18 cellular contexts compared by ENCODE assay signal in the genomic region with DNA sequence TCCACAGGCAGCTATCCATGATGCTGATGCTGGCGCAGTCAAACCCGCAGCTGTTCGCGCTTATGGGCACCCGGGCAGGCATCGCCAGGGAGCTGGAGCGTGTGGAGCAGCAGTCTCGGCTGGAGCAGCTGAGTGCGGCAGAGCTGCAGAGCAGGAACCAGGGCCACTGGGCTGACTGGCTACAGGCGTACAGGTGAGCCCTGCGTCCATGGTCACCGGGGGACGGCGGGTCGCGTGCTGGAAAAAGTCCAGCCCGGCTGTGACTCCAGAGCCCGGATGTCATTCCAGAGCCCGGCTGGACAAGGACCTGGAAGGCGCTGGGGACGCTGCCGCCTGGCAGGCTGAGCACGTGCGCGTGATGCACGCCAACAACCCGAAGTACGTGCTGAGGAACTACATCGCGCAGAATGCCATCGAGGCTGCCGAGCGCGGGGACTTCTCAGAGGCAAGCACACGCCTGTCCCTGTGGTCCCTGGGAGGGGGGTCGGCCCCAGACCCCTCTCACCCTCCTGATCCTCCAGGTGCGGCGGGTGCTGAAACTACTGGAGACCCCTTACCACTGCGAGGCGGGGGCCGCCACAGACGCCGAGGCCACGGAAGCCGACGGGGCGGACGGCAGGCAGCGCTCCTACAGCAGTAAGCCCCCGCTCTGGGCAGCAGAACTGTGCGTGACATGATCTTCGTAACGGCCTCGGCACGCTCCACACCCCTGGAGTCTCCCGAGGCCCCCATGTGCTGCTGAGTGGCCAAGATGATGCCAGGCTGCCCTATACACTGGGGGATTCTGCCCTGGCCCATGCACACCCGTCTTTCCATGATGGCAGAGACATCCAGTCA.
"Had no signal": no experiment of that assay in that cellular context is flagged by ENCODE, and none has a peak within 500 bp of the region (broad histone marks: within the 10 kb centered on the region; RNA-seq: fewer than 3 reads in every experiment).

No MANE protein-coding gene starts in this region.

- H3K27me3 ChIP-seq: cardiac muscle cell, gastroesophageal sphincter, left lung, suprapubic skin had no signal

- H3K9me3 Mint-ChIP-seq: activated CD4-positive, alpha-beta T cell treated with anti-CD3 and anti-CD28 coated beads, Interleukin-2, amount 10 ng/mL, durations not matched to agents 7 days and 5 days; activated naive CD4-positive, alpha-beta T cell treated with anti-CD3 and anti-CD28 coated beads for 36 hours; activated T-helper 17 cell treated with anti-CD3 and anti-CD28 coated beads, Interleukin-2, amount 50 U/mL, for 72 hours; natural killer cell treated with Interleukin-12 subunit alpha and Interleukin-12 subunit beta and Interleukin-15 and Interleukin-18, amount 100 ng/mL, for 72 hours; stimulated activated naive CD8-positive, alpha-beta T cell treated with anti-CD3 and anti-CD28 coated beads, Interleukin-15, Interleukin-2, amounts not matched to agents 100 ng/mL and 50 ng/mL, for 24 hours had no signal

- FAIRE-seq: islet of Langerhans, small intestine had no signal

- H3K4me3 Mint-ChIP-seq: activated CD4-positive, alpha-beta T cell treated with anti-CD3 and anti-CD28 coated beads, Interleukin-2, amount 10 ng/mL, durations not matched to agents 7 days and 5 days; activated naive CD4-positive, alpha-beta T cell treated with anti-CD3 and anti-CD28 coated beads for 36 hours; activated T-helper 17 cell treated with anti-CD3 and anti-CD28 coated beads, Interleukin-2, amount 50 U/mL, for 72 hours; natural killer cell treated with Interleukin-12 subunit alpha and Interleukin-12 subunit beta and Interleukin-15 and Interleukin-18, amount 100 ng/mL, for 72 hours; stimulated activated naive CD8-positive, alpha-beta T cell treated with anti-CD3 and anti-CD28 coated beads, Interleukin-15, Interleukin-2, amounts not matched to agents 100 ng/mL and 50 ng/mL, for 24 hours had no signal

- H3K27me3 Mint-ChIP-seq: activated CD4-positive, alpha-beta T cell treated with anti-CD3 and anti-CD28 coated beads, Interleukin-2, amount 10 ng/mL, durations not matched to agents 7 days and 5 days; activated T-helper 17 cell treated with anti-CD3 and anti-CD28 coated beads, Interleukin-2, amount 50 U/mL, for 72 hours; natural killer cell treated with Interleukin-12 subunit alpha and Interleukin-12 subunit beta and Interleukin-15 and Interleukin-18, amount 100 ng/mL, for 72 hours; stimulated activated naive CD8-positive, alpha-beta T cell treated with anti-CD3 and anti-CD28 coated beads, Interleukin-15, Interleukin-2, amounts not matched to agents 100 ng/mL and 50 ng/mL, for 24 hours had no signal

- ATAC-seq: activated T-helper 17 cell treated with anti-CD3 and anti-CD28 coated beads, Interleukin-2, amount 50 U/mL, for 72 hours; gastroesophageal sphincter; left lung had no signal

- DNase-seq: activated CD4-positive, alpha-beta T cell treated with anti-CD3 and anti-CD28 coated beads, Interleukin-2, amount 10 ng/mL, durations not matched to agents 7 days and 5 days; activated CD8-positive, alpha-beta memory T cell treated with anti-CD3 and anti-CD28 coated beads for 24 hours; activated naive CD4-positive, alpha-beta T cell treated with anti-CD3 and anti-CD28 coated beads for 36 hours; erythroblast; left lung; mesendoderm; nucleus accumbens; small intestine; stimulated activated CD4-positive, alpha-beta T cell treated with anti-CD3 and anti-CD28 coated beads, Interleukin-4, amount 100 ng/mL, for 4 hours; stimulated activated CD8-positive, alpha-beta memory T cell treated with anti-CD3 and anti-CD28 coated beads, Interleukin-4, amount 100 ng/mL, for 48 hours; trophoblast cell had no signal

- H3K27ac Mint-ChIP-seq: activated CD4-positive, alpha-beta T cell treated with anti-CD3 and anti-CD28 coated beads, Interleukin-2, amount 10 ng/mL, durations not matched to agents 7 days and 5 days; activated naive CD4-positive, alpha-beta T cell treated with anti-CD3 and anti-CD28 coated beads for 36 hours; activated T-helper 17 cell treated with anti-CD3 and anti-CD28 coated beads, Interleukin-2, amount 50 U/mL, for 72 hours; natural killer cell treated with Interleukin-12 subunit alpha and Interleukin-12 subunit beta and Interleukin-15 and Interleukin-18, amount 100 ng/mL, for 72 hours; stimulated activated naive CD8-positive, alpha-beta T cell treated with anti-CD3 and anti-CD28 coated beads, Interleukin-15, Interleukin-2, amounts not matched to agents 100 ng/mL and 50 ng/mL, for 24 hours had no signal

- H3K9me3 ChIP-seq: gastroesophageal sphincter, left lung, suprapubic skin had no signal

- H3K4me3 ChIP-seq: cardiac muscle cell, gastroesophageal sphincter, left lung, suprapubic skin had no signal

- H3K27ac ChIP-seq: gastroesophageal sphincter, left lung, suprapubic skin had no signal

- H3K4me1 Mint-ChIP-seq: activated CD4-positive, alpha-beta T cell treated with anti-CD3 and anti-CD28 coated beads, Interleukin-2, amount 10 ng/mL, durations not matched to agents 7 days and 5 days had no signal
